In the genomic region with DNA sequence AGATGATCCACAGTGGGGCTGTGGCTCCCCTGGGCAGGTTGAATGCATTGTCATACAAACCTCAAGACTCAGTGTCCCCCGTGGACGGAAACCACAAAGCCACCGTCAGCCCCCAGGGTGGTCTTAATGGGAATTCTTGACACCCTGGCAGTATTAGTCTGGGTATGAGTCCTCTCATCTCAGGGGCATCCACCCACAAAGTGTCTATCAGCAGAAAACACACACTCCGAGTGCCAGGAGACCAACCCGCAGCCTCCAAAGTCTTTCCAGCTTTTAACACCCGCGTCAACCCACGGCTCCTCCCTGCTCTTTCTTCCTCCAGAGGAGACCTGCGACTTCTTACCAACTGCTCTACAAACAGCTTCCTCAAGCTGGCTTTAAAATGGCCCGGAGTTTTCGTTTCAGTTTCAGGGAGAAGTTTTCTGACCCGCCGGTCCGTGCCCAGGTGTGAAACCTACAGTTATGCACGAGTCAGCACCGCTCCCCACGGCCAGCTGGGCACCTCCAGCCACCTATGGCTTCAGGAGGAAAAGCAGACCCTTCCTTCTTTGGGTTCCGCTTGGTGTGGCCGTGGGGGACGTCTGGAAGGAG, we compare ENCODE assay signal across 8 cellular contexts. TPM values are rescaled to one million over a fixed set of nuclear protein-coding genes. Genes with fewer than 3 reads are reported as not detected.
A peak's percentile ranks its signal among the peaks of the same experiment; 100 is the strongest.
DNase-seq lines count a peak whose midpoint lies in the region; ATAC-seq lines count a peak whose summit lies in the region.

No MANE protein-coding gene starts in this region.

- no peak for ATAC-seq in activated CD4-positive, CD25-positive, alpha-beta regulatory T cell treated with anti-CD3 and anti-CD28 coated beads, Interleukin-2, amount 50 U/mL, for 24 hours
- ATAC-seq in HG03159 (IDR thresholded peaks at IDR 0.05; ENCODE audit: unreplicated experiment): peak; percentile 51
- ATAC-seq in naive thymus-derived CD4-positive, alpha-beta T cell: peak; percentile 23

- peaks cover 3 to 29% (median 7%) of the 10 kb centered on the region in 3 experiments for H3K36me3 ChIP-seq in naive thymus-derived CD4-positive, alpha-beta T cell (ENCODE audit: control insufficient read depth in 2 of 3, insufficient read depth in 3 of 3, low read length in 3 of 3)

- POLR2A ChIA-PET in naive thymus-derived CD4-positive, alpha-beta T cell (lab: Charles Lee): no interaction called here

- H3K27me3 ChIP-seq in naive thymus-derived CD4-positive, alpha-beta T cell (ENCODE audit: control insufficient read depth in 2 of 2, insufficient read depth in 2 of 2, low read length in 2 of 2): no peaks in the 10 kb centered on the region

- peak; percentile 45 for DNase-seq in activated CD4-positive, CD25-positive, alpha-beta regulatory T cell treated with anti-CD3 and anti-CD28 coated beads, Interleukin-2, amount 50 U/mL, for 72 hours
- peak; percentile 43 for DNase-seq in activated CD4-positive, alpha-beta T cell treated with anti-CD3 and anti-CD28 coated beads, Interleukin-2, amount 50 U/mL, for 1 hour
- peak; percentile 24 to 68 (median 50) for DNase-seq in naive thymus-derived CD4-positive, alpha-beta T cell
- DNase-seq in HPDE6-E6E7 (ENCODE audit: extremely low spot score): no peak
- no peak for DNase-seq in HuH-7.5 (ENCODE audit: low spot score)
- no peak for DNase-seq in NCI-H2029 treated with DMSO at 0.1 percent for 48 hours (lab: John Stamatoyannopoulos, UW)

- H3K4me1 ChIP-seq in naive thymus-derived CD4-positive, alpha-beta T cell (ENCODE audit: control insufficient read depth in 2 of 2, insufficient read depth in 2 of 2, low read length in 2 of 2): peaks cover 82 to 90% of the 10 kb centered on the region in 2 donors

- H3K4me3 Mint-ChIP-seq in naive thymus-derived CD4-positive, alpha-beta T cell: peak overlapping the region; percentile 71 to 87 (median 76)

- H3K9me3 ChIP-seq in naive thymus-derived CD4-positive, alpha-beta T cell (ENCODE audit: control insufficient read depth in 2 of 3, low read length in 3 of 3): no peaks in the 10 kb centered on the region

- peak overlapping the region; percentile 18 for H3K4me3 ChIP-seq in naive thymus-derived CD4-positive, alpha-beta T cell (ENCODE audit: low read length)

- H3K36me3 Mint-ChIP-seq in naive thymus-derived CD4-positive, alpha-beta T cell: peaks cover 12 to 54% (median 30%) of the 10 kb centered on the region in 5 donors

- peak overlapping the region; percentile 60 for H3K27ac ChIP-seq in naive thymus-derived CD4-positive, alpha-beta T cell (ENCODE audit: low read depth, low read length)

- CTCF ChIA-PET in naive thymus-derived CD4-positive, alpha-beta T cell (lab: Charles Lee): no interaction called here

- intact Hi-C loops in naive thymus-derived CD4-positive, alpha-beta T cell (cut with micrococcal nuclease): loop anchor here in 1 of 2 donors (1.0 kb wide), 1 partner anchor 14 kb away; no protein-coding TSS in a partner anchor

- peaks cover 0 to 10% (median under 1%) of the 10 kb centered on the region in 11 donors for H3K9me3 Mint-ChIP-seq in naive thymus-derived CD4-positive, alpha-beta T cell

- H3K27ac Mint-ChIP-seq in naive thymus-derived CD4-positive, alpha-beta T cell: peak overlapping the region; percentile 90 to 98 (median 97)

- no peaks in the 10 kb centered on the region for H3K27me3 Mint-ChIP-seq in naive thymus-derived CD4-positive, alpha-beta T cell

- H3K4me1 Mint-ChIP-seq in naive thymus-derived CD4-positive, alpha-beta T cell: peaks cover 44 to 92% (median 86%) of the 10 kb centered on the region in 7 donors

RNA-seq across cellular contexts. Expression of gene ASMTL, which starts 14.4 kb away (rescaled TPM):
- total RNA-seq in naive thymus-derived CD4-positive, alpha-beta T cell: 10 to 100 TPM; 30.9 to 50.0 (median 41.7) TPM
- 10 to 100 TPM; 41.0 to 46.0 TPM for polyA plus RNA-seq in naive thymus-derived CD4-positive, alpha-beta T cell

Comparison
In these comparisons a context has a peak if more than half of its experiments do, and no peak if none do; other contexts are left out.
1. DNase-seq: peak in activated CD4-positive, CD25-positive, alpha-beta regulatory T cell treated with anti-CD3 and anti-CD28 coated beads, Interleukin-2, amount 50 U/mL, for 72 hours (single experiment), activated CD4-positive, alpha-beta T cell treated with anti-CD3 and anti-CD28 coated beads, Interleukin-2, amount 50 U/mL, for 1 hour (single experiment) and naive thymus-derived CD4-positive, alpha-beta T cell (9 of 9); none in HPDE6-E6E7 (single experiment), HuH-7.5 (single experiment) and NCI-H2029 treated with DMSO at 0.1 percent for 48 hours (single experiment).
2. ATAC-seq: peak in HG03159 (single experiment) and naive thymus-derived CD4-positive, alpha-beta T cell (single experiment); none in activated CD4-positive, CD25-positive, alpha-beta regulatory T cell treated with anti-CD3 and anti-CD28 coated beads, Interleukin-2, amount 50 U/mL, for 24 hours (0 of 2).